ENCODE assay signal across 8 cellular contexts in the genomic region with DNA sequence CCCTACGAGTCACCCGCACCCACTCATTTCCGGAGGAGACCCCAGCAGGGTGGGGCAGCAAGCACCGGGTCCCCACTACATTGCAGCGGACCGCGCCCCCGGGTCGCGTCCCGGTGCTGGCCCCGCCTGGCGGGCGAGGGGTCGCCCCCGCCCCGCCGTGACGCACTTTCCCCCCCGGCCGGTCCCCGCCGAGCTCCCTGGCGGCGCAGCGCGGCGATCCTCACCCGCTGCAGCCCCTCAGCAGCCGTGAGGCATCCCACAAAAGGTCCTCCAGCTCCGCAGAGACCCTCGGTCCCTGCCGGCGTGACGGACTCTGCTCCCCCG.
A peak's percentile ranks its signal among the peaks of the same experiment; 100 is the strongest.
DNase-seq lines count a peak whose midpoint lies in the region; ATAC-seq and TF ChIP-seq lines count a peak whose summit lies in the region.

No MANE protein-coding gene starts in this region.

- DNase-seq in LNCaP clone FGC (ENCODE audit: low read depth) (no peak), ascending aorta (ENCODE audit: low spot score in 2 of 2) (peak in 1 of 2 donors; percentile 72), spleen (peak; percentile 89), NOMO-1 treated with DMSO at 0.1 percent for 48 hours (lab: John Stamatoyannopoulos, UW; ENCODE audit: unreplicated experiment) (no peak), DMS53 treated with DMSO at 0.1 percent for 48 hours (lab: John Stamatoyannopoulos, UW; ENCODE audit: unreplicated experiment) (no peak)

- intact Hi-C loops in ascending aorta (cut with DNase I) = loop anchor here (1.0 to 10.0 kb wide), 5 partner anchors 61 to 855 kb away; a partner anchor contains a TSS
- intact Hi-C loops in spleen (cut with DNase I; ENCODE audit: low total_unique reads) = loop anchor here (10.0 kb wide), 2 partner anchors 81 to 801 kb away; no protein-coding TSS in a partner anchor

- H3K9me3 ChIP-seq in ascending aorta (no peaks in the 10 kb centered on the region), spleen (no peaks in the 10 kb centered on the region)

- no peak for TF ChIP-seq POLR2A in spleen (IDR thresholded peaks at IDR 0.05)

- H3K4me1 ChIP-seq in ascending aorta (no peaks in the 10 kb centered on the region), spleen (peaks cover 7 to 67% (median 45%) of the 10 kb centered on the region in 6 donors)

- H3K4me3 ChIP-seq in GM08714 (ENCODE audit: low read length) (peak overlapping the region; percentile 75), LNCaP clone FGC (ENCODE audit: low read depth, low read length) (peak overlapping the region; percentile 25; the same call in 1 of the 2 replicates), ascending aorta (peak overlapping the region; percentile 63 to 78), iPS-11a (ENCODE audit: low read depth, low read length) (peak overlapping the region; percentile 87), spleen (peak overlapping the region; percentile 66 to 97 (median 80))

- H3K27ac ChIP-seq in ascending aorta (peak overlapping the region; percentile 64 to 68), spleen (peak overlapping the region; percentile 81 to 94 (median 90))

- ATAC-seq in GM21717 (IDR thresholded peaks at IDR 0.05; ENCODE audit: unreplicated experiment) = peak; percentile 25

- no peak for TF ChIP-seq CTCF in LNCaP clone FGC (IDR thresholded peaks at IDR 0.05; ENCODE audit: control insufficient read depth, extremely low read depth, insufficient read depth)
- TF ChIP-seq CTCF in ascending aorta (IDR thresholded peaks at IDR 0.05) = peak in 1 of 3 experiments; percentile 16
- no peak for TF ChIP-seq CTCF in spleen (IDR thresholded peaks at IDR 0.05 in 8 of 11, conservative IDR thresholded peaks at IDR 0.05 in 3 of 11)

- 0 to 1% (median 1%) methylated on average over 2 to 36 of the region's 36 CpGs; no CpG with 5 or more reads in 1 of the 5 donors for WGBS in spleen, 5 donors

- H3K36me3 ChIP-seq in ascending aorta (no peaks in the 10 kb centered on the region), spleen (no peaks in the 10 kb centered on the region)

- H3K27me3 ChIP-seq in ascending aorta = no peaks in the 10 kb centered on the region
- H3K27me3 ChIP-seq in spleen (replicated peaks in 1 of 7) = peaks cover 0 to 28% (median 8%) of the 10 kb centered on the region in 7 donors

Comparison
In these comparisons a context has a peak if more than half of its experiments do, and no peak if none do; other contexts are left out.
1. H3K4me3 ChIP-seq: peak in every context shown above with its lines; median percentile 87 in iPS-11a; 80 in spleen; 75 in GM08714; 70 in ascending aorta; 25 in LNCaP clone FGC.